In the genomic region with DNA sequence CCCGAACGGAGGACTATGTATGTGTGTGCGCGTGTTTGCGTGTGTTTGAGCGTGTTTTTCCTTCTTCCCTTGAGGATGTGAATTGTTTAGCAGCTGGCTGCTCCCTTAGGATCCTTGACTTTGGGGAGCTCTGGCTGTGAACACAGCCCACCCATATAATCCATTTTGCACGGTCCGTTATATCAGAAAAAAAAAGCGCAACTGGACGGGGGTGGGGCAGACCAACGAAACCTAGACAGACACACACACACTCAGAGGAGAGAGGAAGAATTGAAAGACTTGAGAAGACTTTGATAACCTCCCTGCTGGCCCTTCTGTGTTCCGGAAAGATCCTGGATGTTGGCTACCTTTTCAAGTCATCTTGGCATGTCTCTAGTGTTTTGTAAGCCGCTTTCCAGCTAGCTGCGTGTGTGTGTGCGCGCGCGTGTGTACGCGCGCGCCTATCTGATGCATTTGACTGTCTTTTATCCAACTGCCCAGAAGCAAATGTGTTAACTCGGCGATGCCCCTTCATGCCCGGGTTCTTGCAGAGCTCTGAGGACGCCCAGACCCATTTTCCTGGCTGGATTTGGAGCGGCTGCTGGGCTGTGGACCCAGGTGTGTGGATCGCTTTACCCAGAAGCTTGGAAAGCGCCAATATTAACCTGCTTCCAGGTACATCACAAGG, we compare ENCODE assay signal across 8 cellular contexts. TPM values are rescaled to one million over a fixed set of nuclear protein-coding genes. Genes with fewer than 3 reads are reported as not detected.
DNase-seq lines count a peak whose midpoint lies in the region; ATAC-seq and TF ChIP-seq lines count a peak whose summit lies in the region.

No MANE protein-coding gene starts in this region.

- peaks cover 8% of the 10 kb centered on the region for H3K4me1 ChIP-seq in effector memory CD4-positive, alpha-beta T cell (ENCODE audit: control insufficient read depth, insufficient read depth, low read length, poor library complexity, severe bottlenecking)
- no peaks in the 10 kb centered on the region for H3K4me1 ChIP-seq in mucosa of descending colon (ENCODE audit: low read depth)

- no peak overlapping the region for H3K27ac ChIP-seq in effector memory CD4-positive, alpha-beta T cell (ENCODE audit: insufficient read depth, low read length, poor library complexity, severe bottlenecking)

- intact Hi-C loops in mucosa of descending colon (cut with DNase I, micrococcal nuclease): no loop called here

- H3K27me3 ChIP-seq in effector memory CD4-positive, alpha-beta T cell (replicated peaks; ENCODE audit: control insufficient read depth, insufficient read depth, low read length, poor library complexity, severe bottlenecking): peaks cover 27% of the 10 kb centered on the region

- H3K36me3 ChIP-seq in effector memory CD4-positive, alpha-beta T cell (ENCODE audit: control insufficient read depth, insufficient read depth, low read length): no peaks in the 10 kb centered on the region
- H3K36me3 ChIP-seq in mucosa of descending colon (ENCODE audit: low read depth): no peaks in the 10 kb centered on the region

- no peaks in the 10 kb centered on the region for H3K9me3 ChIP-seq in effector memory CD4-positive, alpha-beta T cell (ENCODE audit: control insufficient read depth, low read length)
- H3K9me3 ChIP-seq in mucosa of descending colon: no peaks in the 10 kb centered on the region

- ATAC-seq in GM18868 (IDR thresholded peaks at IDR 0.05; ENCODE audit: unreplicated experiment) (peak; percentile 6), GM21528 (IDR thresholded peaks at IDR 0.05; ENCODE audit: low FRiP score, unreplicated experiment) (no peak), mucosa of descending colon (no peak)

- peak overlapping the region; percentile 70 for H3K4me3 ChIP-seq in choroid plexus epithelial cell (ENCODE audit: low read depth, low read length)
- H3K4me3 ChIP-seq in effector memory CD4-positive, alpha-beta T cell (ENCODE audit: insufficient read depth, low read depth, low read length, poor library complexity, severe bottlenecking): no peak overlapping the region
- H3K4me3 ChIP-seq in mucosa of descending colon: no peak overlapping the region

- TF ChIP-seq POLR2A in erythroblast (IDR thresholded peaks at IDR 0.05; ENCODE audit: low read length): no peak

- DNase-seq in NCI-H2171 (lab: John Stamatoyannopoulos, UW): peak; percentile 51
- DNase-seq in choroid plexus epithelial cell (ENCODE audit: low read depth): peak; percentile 32
- DNase-seq in midbrain (lab: John Stamatoyannopoulos, UW): peak; percentile 36
- no peak for DNase-seq in effector memory CD4-positive, alpha-beta T cell
- DNase-seq in erythroblast (lab: John Stamatoyannopoulos, UW): no peak
- DNase-seq in mucosa of descending colon: no peak

- TF ChIP-seq CTCF in choroid plexus epithelial cell (conservative IDR thresholded peaks at IDR 0.05; ENCODE audit: low read depth, low read length): no peak
- TF ChIP-seq CTCF in mucosa of descending colon (IDR thresholded peaks at IDR 0.05): no peak

RNA-seq across cellular contexts. Expression of gene LRFN5, which starts 0.6 kb away (rescaled TPM):
- 1 to 10 TPM in 1 of 3 donors, under 1 TPM in 2; 0.49 to 4.1 (median 0.55) TPM for total RNA-seq in mucosa of descending colon

Comparison
In these comparisons a context has a peak if more than half of its experiments do, and no peak if none do; other contexts are left out.
1. DNase-seq: peak in NCI-H2171 (single experiment), choroid plexus epithelial cell (single experiment) and midbrain (single experiment); none in effector memory CD4-positive, alpha-beta T cell (0 of 3), erythroblast (0 of 2) and mucosa of descending colon (0 of 3).